In the genomic region with DNA sequence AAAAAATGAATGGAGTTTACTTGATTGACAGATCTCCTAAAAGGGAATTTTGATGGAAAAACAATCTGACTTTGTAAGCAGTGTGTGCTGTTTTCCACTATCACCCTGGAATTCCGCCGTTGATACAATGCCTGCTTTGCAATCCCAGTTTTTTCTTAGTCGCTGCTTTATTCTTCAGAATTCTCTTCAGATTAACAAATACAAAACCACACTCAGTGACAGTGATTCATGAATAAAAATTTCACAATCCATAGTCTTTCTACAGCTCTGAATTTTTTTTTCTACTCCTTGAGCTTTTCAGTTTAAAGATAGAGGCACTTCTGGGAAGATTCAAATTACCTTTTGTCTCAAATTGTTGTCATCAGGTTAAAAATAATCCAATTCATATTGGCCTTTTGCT, we compare ENCODE assay signal across 22 cellular contexts. TPM values are rescaled to one million over a fixed set of nuclear protein-coding genes. Genes with fewer than 3 reads are reported as not detected.
A peak's percentile ranks its signal among the peaks of the same experiment; 100 is the strongest.
DNase-seq lines count a peak whose midpoint lies in the region; ATAC-seq, FAIRE-seq and TF ChIP-seq lines count a peak whose summit lies in the region.
"Had no signal": no experiment of that assay in that cellular context is flagged by ENCODE, and none has a peak within 500 bp of the region (broad histone marks: within the 10 kb centered on the region; RNA-seq: fewer than 3 reads in every experiment).

No MANE protein-coding gene starts in this region.

- no peak for TF ChIP-seq RAD21 in HepG2 (CRISPR knock-in tag; IDR thresholded peaks at IDR 0.05)

- no peak overlapping the region for H3K27ac Mint-ChIP-seq in activated CD8-positive, alpha-beta memory T cell treated with anti-CD3 and anti-CD28 coated beads, Interleukin-2, amount 10 ng/mL, durations not matched to agents 7 days and 5 days
- H3K27ac Mint-ChIP-seq: activated naive CD4-positive, alpha-beta T cell treated with anti-CD3 and anti-CD28 coated beads, Interleukin-2, amount 50 U/mL, for 72 hours; GM23338 had no signal

- BruUV-seq in HepG2 (replicated peaks; lab: Mats Ljungman, UMichigan) = no TSS peak

- DNase-seq in GM03348 (ENCODE audit: low spot score) (peak; percentile 63), RWPE2 (ENCODE audit: low spot score) (no peak), fibroblast of lung (ENCODE audit: low read depth in 2 of 2) (peak; percentile 80 to 83), omental fat pad (ENCODE audit: low spot score) (no peak), caudate nucleus (lab: John Stamatoyannopoulos, UW) (no peak), HepG2 (ENCODE audit: low spot score) (no peak), psoas muscle (no peak)
- no peak for DNase-seq in activated CD8-positive, alpha-beta memory T cell treated with anti-CD3 and anti-CD28 coated beads, Interleukin-2, amount 10 ng/mL, durations not matched to agents 7 days and 5 days
- DNase-seq: activated T-cell treated with anti-CD3 and anti-CD28 coated beads, Interleukin-2, amount 50 U/mL, for 1 hour; effector memory CD4-positive, alpha-beta T cell; KG1; left ventricle myocardium superior; NCI-H1105; NCI-H2171; SW 1271; tibial artery had no signal

- H3K79me2 ChIP-seq in fibroblast of lung (ENCODE audit: control insufficient read depth, insufficient read depth, low read length) = no peaks in the 10 kb centered on the region
- H3K79me2 ChIP-seq in HepG2 (ENCODE audit: insufficient read depth, low read length) = no peaks in the 10 kb centered on the region

- TF ChIP-seq EP300 in HepG2 (IDR thresholded peaks at IDR 0.05; ENCODE audit: low read depth in 2 of 2, low read length in 2 of 2) (no peak), HepG2 (CRISPR knock-in tag; IDR thresholded peaks at IDR 0.05; ENCODE audit: borderline replicate concordance) (no peak)

- no peak for TF ChIP-seq POLR2A in HepG2 (IDR thresholded peaks at IDR 0.05; ENCODE audit: insufficient read depth in 1 of 2, low read depth in 2 of 2, low read length in 2 of 2)

- H4K20me1 ChIP-seq in fibroblast of lung (ENCODE audit: control insufficient read depth, extremely low read depth, insufficient read depth, low read length) (no peaks in the 10 kb centered on the region), HepG2 (ENCODE audit: insufficient read depth, low read length) (no peaks in the 10 kb centered on the region)
- H4K20me1 ChIP-seq: BLaER1 treated with 17β-estradiol and CSF1 and Interleukin-3, amounts not matched to agents 10 nM and 100 nM had no signal

- intact Hi-C loops in HepG2 (cut with micrococcal nuclease; ENCODE audit: unreplicated experiment) = no loop called here
- intact Hi-C loops in psoas muscle (cut with DNase I) = no loop called here

- WGBS in HepG2 (ENCODE audit: low lambda C conversion rate) = 17% methylated on average over 3 of the region's 3 CpGs
- 71 to 82% (median 78%) methylated on average over 3 of the region's 3 CpGs for WGBS in psoas muscle, 3 donors

- no peak overlapping the region for H3K4me3 Mint-ChIP-seq in activated CD8-positive, alpha-beta memory T cell treated with anti-CD3 and anti-CD28 coated beads, Interleukin-2, amount 10 ng/mL, durations not matched to agents 7 days and 5 days
- H3K4me3 Mint-ChIP-seq: central memory CD8-positive, alpha-beta T cell; GM23338 had no signal

- H3K4me1 Mint-ChIP-seq in activated CD8-positive, alpha-beta memory T cell treated with anti-CD3 and anti-CD28 coated beads, Interleukin-2, amount 10 ng/mL, durations not matched to agents 7 days and 5 days = no peaks in the 10 kb centered on the region
- H3K4me1 Mint-ChIP-seq: central memory CD8-positive, alpha-beta T cell had no signal

- H3K4me2 ChIP-seq in fibroblast of lung (ENCODE audit: extremely low read depth, insufficient read depth, low read length) = no peak overlapping the region
- H3K4me2 ChIP-seq in HepG2 (ENCODE audit: low read depth, low read length) = no peak overlapping the region
- H3K4me2 ChIP-seq: BLaER1 treated with 17β-estradiol and CSF1 and Interleukin-3, amounts not matched to agents 10 nM and 100 nM had no signal

- H3K4me3 ChIP-seq in RWPE2 (ENCODE audit: severe bottlenecking) (no peak overlapping the region), fibroblast of lung (replicated peaks in 1 of 4; ENCODE audit: control extremely low read depth in 1 of 4, insufficient read depth in 1 of 4, low read depth in 3 of 4, low read length in 4 of 4) (no peak overlapping the region), HepG2 (replicated peaks in 1 of 3; ENCODE audit: insufficient read depth in 1 of 3, low read depth in 2 of 3, low read length in 3 of 3) (no peak overlapping the region), psoas muscle (no peak overlapping the region)
- H3K4me3 ChIP-seq: BLaER1 treated with 17β-estradiol and CSF1 and Interleukin-3, amounts not matched to agents 10 nM and 100 nM; GM23338; prostate gland; tibial artery had no signal

- CTCF ChIA-PET in activated CD8-positive, alpha-beta memory T cell treated with anti-CD3 and anti-CD28 coated beads, Interleukin-2, amount 10 ng/mL, durations not matched to agents 7 days and 5 days (lab: Charles Lee) = no interaction called here
- CTCF ChIA-PET in HepG2 (lab: Yijun Ruan, JAX; ENCODE audit: low intra/inter-chr PET ratio, low total read pairs) = no interaction called here

- H3K36me3 ChIP-seq in RWPE2 (ENCODE audit: low read depth) = no peaks in the 10 kb centered on the region
- H3K36me3 ChIP-seq in fibroblast of lung (ENCODE audit: control insufficient read depth, insufficient read depth, low read length) = no peaks in the 10 kb centered on the region
- no peaks in the 10 kb centered on the region for H3K36me3 ChIP-seq in HepG2 (replicated peaks in 1 of 2; ENCODE audit: control insufficient read depth in 1 of 2, insufficient read depth in 2 of 2, low read length in 2 of 2)
- no peaks in the 10 kb centered on the region for H3K36me3 ChIP-seq in psoas muscle (ENCODE audit: insufficient read depth in 1 of 2, low read depth in 1 of 2)
- H3K36me3 ChIP-seq: BLaER1 treated with 17β-estradiol and CSF1 and Interleukin-3, amounts not matched to agents 10 nM and 100 nM; prostate gland; tibial artery had no signal

- H3K27me3 ChIP-seq in RWPE2 (ENCODE audit: insufficient read depth, poor library complexity, severe bottlenecking) (no peaks in the 10 kb centered on the region), fibroblast of lung (ENCODE audit: control insufficient read depth, insufficient read depth, low read length) (no peaks in the 10 kb centered on the region), HepG2 (ENCODE audit: control insufficient read depth in 1 of 2, insufficient read depth in 2 of 2, low read length in 2 of 2) (no peaks in the 10 kb centered on the region), psoas muscle (ENCODE audit: insufficient read depth in 3 of 3, low read length in 2 of 3) (no peaks in the 10 kb centered on the region)
- H3K27me3 ChIP-seq: BLaER1 treated with 17β-estradiol and CSF1 and Interleukin-3, amounts not matched to agents 10 nM and 100 nM; tibial artery had no signal

- H3K9me3 Mint-ChIP-seq in activated CD8-positive, alpha-beta memory T cell treated with anti-CD3 and anti-CD28 coated beads, Interleukin-2, amount 10 ng/mL, durations not matched to agents 7 days and 5 days (ENCODE audit: low read depth) = no peaks in the 10 kb centered on the region
- H3K9me3 Mint-ChIP-seq: activated naive CD4-positive, alpha-beta T cell treated with anti-CD3 and anti-CD28 coated beads, Interleukin-2, amount 50 U/mL, for 72 hours; GM23338 had no signal

- ATAC-seq in RWPE2 (ENCODE audit: low read depth) = peak; percentile 40; the same call in 1 of the 3 replicates
- ATAC-seq in omental fat pad (ENCODE audit: low FRiP score) = peak; percentile 73
- ATAC-seq in activated CD8-positive, alpha-beta memory T cell treated with anti-CD3 and anti-CD28 coated beads, Interleukin-2, amount 10 ng/mL, durations not matched to agents 7 days and 5 days = no peak
- ATAC-seq in HepG2 = no peak
- ATAC-seq in psoas muscle = no peak
- ATAC-seq: activated naive CD4-positive, alpha-beta T cell treated with anti-CD3 and anti-CD28 coated beads, Interleukin-2, amount 50 U/mL, for 72 hours; left ventricle myocardium superior had no signal

- H3K9me3 ChIP-seq in RWPE2 (ENCODE audit: severe bottlenecking) (no peaks in the 10 kb centered on the region), fibroblast of lung (ENCODE audit: control insufficient read depth, insufficient read depth, low read depth, low read length) (no peaks in the 10 kb centered on the region), HepG2 (ENCODE audit: low read length) (no peaks in the 10 kb centered on the region), psoas muscle (no peaks in the 10 kb centered on the region)
- H3K9me3 ChIP-seq: prostate gland, tibial artery had no signal

- TF ChIP-seq CTCF in RWPE2 (IDR thresholded peaks at IDR 0.05; ENCODE audit: poor library complexity, severe bottlenecking) (no peak), fibroblast of lung (conservative IDR thresholded peaks at IDR 0.05 in 1 of 2, IDR thresholded peaks at IDR 0.05 in 1 of 2; ENCODE audit: low read depth in 1 of 2, low read length in 2 of 2) (no peak), omental fat pad (IDR thresholded peaks at IDR 0.05) (no peak), HepG2 (CRISPR knock-in tag; IDR thresholded peaks at IDR 0.05) (no peak), psoas muscle (IDR thresholded peaks at IDR 0.05) (no peak)

- no peaks in the 10 kb centered on the region for H3K4me1 ChIP-seq in RWPE2 (ENCODE audit: insufficient read depth, poor library complexity, severe bottlenecking)
- no peaks in the 10 kb centered on the region for H3K4me1 ChIP-seq in fibroblast of lung (ENCODE audit: control insufficient read depth, extremely low read depth, insufficient read depth, low read length)
- H3K4me1 ChIP-seq in HepG2 (ENCODE audit: insufficient read depth, low read length) = no peaks in the 10 kb centered on the region
- H3K4me1 ChIP-seq in psoas muscle = no peaks in the 10 kb centered on the region
- H3K4me1 ChIP-seq: prostate gland, tibial artery had no signal

- no peak for FAIRE-seq in HepG2 (lab: Jason Lieb, UNC)
- FAIRE-seq: RCC 7860 had no signal

- H3K9ac ChIP-seq in fibroblast of lung (ENCODE audit: insufficient read depth, low read length) (no peak overlapping the region), HepG2 (ENCODE audit: insufficient read depth, low read depth, low read length) (no peak overlapping the region)
- H3K9ac ChIP-seq: BLaER1 treated with 17β-estradiol and CSF1 and Interleukin-3, amounts not matched to agents 10 nM and 100 nM had no signal

- POLR2A ChIA-PET in HepG2 (lab: Yijun Ruan, JAX) = no interaction called here

- in situ Hi-C loops in HepG2 (cut with HindIII; ENCODE audit: extremely low pct_ligation_motif_present, low pct_unique_long_range_greater_than_20kb) = no loop called here

- H2AFZ ChIP-seq in fibroblast of lung (ENCODE audit: low read length) = no peak overlapping the region
- no peak overlapping the region for H2AFZ ChIP-seq in HepG2 (ENCODE audit: low read length)
- H2AFZ ChIP-seq: GM23338 had no signal

- no peaks in the 10 kb centered on the region for H3K36me3 Mint-ChIP-seq in activated CD8-positive, alpha-beta memory T cell treated with anti-CD3 and anti-CD28 coated beads, Interleukin-2, amount 10 ng/mL, durations not matched to agents 7 days and 5 days
- H3K36me3 Mint-ChIP-seq: activated naive CD4-positive, alpha-beta T cell treated with anti-CD3 and anti-CD28 coated beads, Interleukin-2, amount 50 U/mL, for 72 hours had no signal

- H3K27me3 Mint-ChIP-seq in activated CD8-positive, alpha-beta memory T cell treated with anti-CD3 and anti-CD28 coated beads, Interleukin-2, amount 10 ng/mL, durations not matched to agents 7 days and 5 days = no peaks in the 10 kb centered on the region
- H3K27me3 Mint-ChIP-seq: central memory CD8-positive, alpha-beta T cell had no signal

- H3K27ac ChIP-seq in RWPE2 (ENCODE audit: poor library complexity, severe bottlenecking) (no peak overlapping the region), fibroblast of lung (ENCODE audit: insufficient read depth, low read length) (no peak overlapping the region), caudate nucleus (ENCODE audit: low read depth, low read length) (no peak overlapping the region), HepG2 (ENCODE audit: extremely low read length, insufficient read depth, low read length) (no peak overlapping the region), psoas muscle (no peak overlapping the region)
- H3K27ac ChIP-seq: BLaER1 treated with 17β-estradiol and CSF1 and Interleukin-3, amounts not matched to agents 10 nM and 100 nM; prostate gland; tibial artery had no signal

RNA-seq across cellular contexts. Expression of gene KITLG, which starts 44.6 kb away (rescaled TPM):
- total RNA-seq in fibroblast of lung (45.7 and 64.6 TPM in 2 replicates), omental fat pad (10 to 100 TPM; 12.2 to 29.8 (median 19.8) TPM), HepG2 (2016; rRNA removed; fragmentation: Illumina TruSeq; extraction: Trizol) (4.3 and 5.3 TPM in 2 replicates), psoas muscle (10 to 100 TPM in 1 of 4 donors, 1 to 10 TPM in 3; 4.1 to 11.5 (median 8.1) TPM)
- polyA plus RNA-seq in fibroblast of lung (37.7 and 132 TPM in 2 replicates), HepG2 (2011; rRNA removed) (0.43 and 0.66 TPM in 2 replicates), psoas muscle (1 to 10 TPM; 1.5 to 3.1 (median 1.6) TPM)
- polyA plus RNA-seq in fibroblast of lung (2012) = 28.6 and 88.5 TPM in 2 replicates
- polyA minus RNA-seq in fibroblast of lung (ENCODE audit: low replicate concordance) = 6.8 and 24.2 TPM in 2 replicates
- total RNA-seq in activated CD8-positive, alpha-beta memory T cell treated with anti-CD3 and anti-CD28 coated beads, Interleukin-2, amount 10 ng/mL, durations not matched to agents 7 days and 5 days = under 1 TPM in 1 of 2 experiments, not detected in 1; 0.14 TPM
- 1.0 and 1.5 TPM in 2 replicates for total RNA-seq in HepG2 (2016; cell fraction: cytosol; rRNA removed; fragmentation: Illumina TruSeq; extraction: Trizol; ENCODE audit: low read depth)
- total RNA-seq in HepG2 (2016; cell fraction: insoluble cytoplasmic fraction; rRNA removed; fragmentation: Illumina TruSeq; extraction: Trizol) = 4.0 and 5.4 TPM in 2 replicates
- total RNA-seq in HepG2 (2016; cell fraction: membrane; rRNA removed; fragmentation: Illumina TruSeq; extraction: Trizol) = 2.8 and 3.3 TPM in 2 replicates
- 4.6 and 5.8 TPM in 2 replicates for total RNA-seq in HepG2 (2016; cell fraction: nucleus; rRNA removed; fragmentation: Illumina TruSeq; extraction: Trizol)
- polyA plus RNA-seq in HepG2 (2011; cell fraction: cytosol; rRNA removed) = 0.28 and 0.31 TPM in 2 replicates
- polyA plus RNA-seq in HepG2 (2011; cell fraction: nucleus; rRNA removed) = 0.21 and 0.32 TPM in 2 replicates
- 0.24 and 0.40 TPM in 2 replicates for polyA plus RNA-seq in HepG2 (2012)
- polyA plus RNA-seq in HepG2 (2016; cell fraction: cytosol; fragmentation: Illumina TruSeq; extraction: Trizol; ENCODE audit: low read depth) = 0.17 and 0.32 TPM in 2 replicates
- polyA plus RNA-seq in HepG2 (2016; cell fraction: insoluble cytoplasmic fraction; fragmentation: Illumina TruSeq; extraction: Trizol; ENCODE audit: low read depth) = 3.4 and 3.9 TPM in 2 replicates
- 0.90 and 1.1 TPM in 2 replicates for polyA plus RNA-seq in HepG2 (2016; cell fraction: membrane; fragmentation: Illumina TruSeq; extraction: Trizol; ENCODE audit: low read depth)
- 4.4 and 4.6 TPM in 2 replicates for polyA plus RNA-seq in HepG2 (2016; cell fraction: nucleus; fragmentation: Illumina TruSeq; extraction: Trizol; ENCODE audit: insufficient read depth, low read depth)
- polyA minus RNA-seq in HepG2 (2011; rRNA and poly(A)+ RNA removed; ENCODE audit: low replicate concordance) = 2.3 and 5.6 TPM in 2 replicates
- 1.2 and 3.2 TPM in 2 replicates for polyA minus RNA-seq in HepG2 (2011; cell fraction: cytosol; rRNA and poly(A)+ RNA removed)
- polyA minus RNA-seq in HepG2 (2011; cell fraction: nucleus; rRNA and poly(A)+ RNA removed) = 3.6 and 4.1 TPM in 2 replicates
- total RNA-seq: activated naive CD4-positive, alpha-beta T cell treated with anti-CD3 and anti-CD28 coated beads, Interleukin-2, amount 50 U/mL, for 72 hours had no signal

Comparison
In these comparisons a context has a peak if more than half of its experiments do, and no peak if none do; other contexts are left out.
1. DNase-seq: peak in GM03348 (single experiment) and fibroblast of lung (2 of 2); none in RWPE2 (single experiment), omental fat pad (single experiment), caudate nucleus (0 of 61), activated CD8-positive, alpha-beta memory T cell treated with anti-CD3 and anti-CD28 coated beads, Interleukin-2, amount 10 ng/mL, durations not matched to agents 7 days and 5 days (single experiment), HepG2 (single experiment) and psoas muscle (0 of 2).
2. ATAC-seq: peak in RWPE2 (single experiment) and omental fat pad (single experiment); none in activated CD8-positive, alpha-beta memory T cell treated with anti-CD3 and anti-CD28 coated beads, Interleukin-2, amount 10 ng/mL, durations not matched to agents 7 days and 5 days (single experiment), HepG2 (single experiment) and psoas muscle (0 of 4).